29 cellular contexts compared by ENCODE assay signal in genomic region chrX:42149786-42150185, GRCh38.
DNase-seq lines count a peak whose midpoint lies in the region; ATAC-seq, FAIRE-seq and TF ChIP-seq lines count a peak whose summit lies in the region.
"Had no signal": no experiment of that assay in that cellular context is flagged by ENCODE, and none has a peak within 500 bp of the region (broad histone marks: within the 10 kb centered on the region; RNA-seq: fewer than 3 reads in every experiment).

No MANE protein-coding gene starts in this region.

- no peaks in the 10 kb centered on the region for H3K27me3 Mint-ChIP-seq in stimulated activated memory B cell treated with anti-CD40 and anti-IgM and Interleukin-4, amounts not matched to agents 10 μg/mL and 1 μg/mL and 100 μg/mL, for 72 hours
- H3K27me3 Mint-ChIP-seq: CD4-positive, alpha-beta memory T cell; progenitor cell of endocrine pancreas had no signal

- H3K4me1 Mint-ChIP-seq in stimulated activated memory B cell treated with anti-CD40 and anti-IgM and Interleukin-4, amounts not matched to agents 10 μg/mL and 1 μg/mL and 100 μg/mL, for 72 hours: no peaks in the 10 kb centered on the region
- H3K4me1 Mint-ChIP-seq: neural progenitor cell; stimulated activated naive B cell treated with anti-CD40 and anti-IgM and Interleukin-4, amounts not matched to agents 10 μg/mL and 1 μg/mL and 100 μg/mL, for 72 hours; WTC11 had no signal

- H3K27me3 ChIP-seq in bronchial epithelial cell (ENCODE audit: control insufficient read depth, insufficient read depth, low read length): no peaks in the 10 kb centered on the region
- H3K27me3 ChIP-seq: brain microvascular endothelial cell, neural progenitor cell, testis had no signal

- no peak overlapping the region for H3K27ac Mint-ChIP-seq in stimulated activated memory B cell treated with anti-CD40 and anti-IgM and Interleukin-4, amounts not matched to agents 10 μg/mL and 1 μg/mL and 100 μg/mL, for 72 hours
- H3K27ac Mint-ChIP-seq: CD4-positive, alpha-beta memory T cell; neural progenitor cell; progenitor cell of endocrine pancreas; stimulated activated naive B cell treated with anti-CD40 and anti-IgM and Interleukin-4, amounts not matched to agents 10 μg/mL and 1 μg/mL and 100 μg/mL, for 72 hours; WTC11 had no signal

- no peaks in the 10 kb centered on the region for H3K9me3 Mint-ChIP-seq in stimulated activated memory B cell treated with anti-CD40 and anti-IgM and Interleukin-4, amounts not matched to agents 10 μg/mL and 1 μg/mL and 100 μg/mL, for 72 hours
- H3K9me3 Mint-ChIP-seq: neural progenitor cell; stimulated activated naive B cell treated with anti-CD40 and anti-IgM and Interleukin-4, amounts not matched to agents 10 μg/mL and 1 μg/mL and 100 μg/mL, for 72 hours; WTC11 had no signal

- DNase-seq in GM03348 (ENCODE audit: low spot score): peak; percentile 3
- DNase-seq in LHCN-M2 (ENCODE audit: low read depth): peak; percentile 55
- peak; percentile 1 for DNase-seq in bronchial epithelial cell (ENCODE audit: low read depth)
- DNase-seq in left kidney (ENCODE audit: low read depth, low spot score): peak; percentile 8
- no peak for DNase-seq in activated CD4-positive, alpha-beta T cell treated with anti-CD3 and anti-CD28 coated beads, Interleukin-2, amount 50 U/mL, for 48 hours
- no peak for DNase-seq in NCI-H146 treated with DMSO at 0.1 percent for 48 hours (lab: John Stamatoyannopoulos, UW; ENCODE audit: unreplicated experiment)
- DNase-seq: activated CD4-positive, alpha-beta T cell treated with anti-CD3 and anti-CD28 coated beads, Interleukin-2, amount 50 U/mL, for 4 hours; activated CD8-positive, alpha-beta memory T cell treated with anti-CD3 and anti-CD28 coated beads, Interleukin-2, amount 50 U/mL, for 48 hours; activated effector memory CD4-positive, alpha-beta T cell treated with Interleukin-2 at 50 U/mL for 16 hours; brain microvascular endothelial cell; CD4-positive, alpha-beta memory T cell; cortex of kidney; DMS153; left ventricle myocardium inferior; midbrain; NCI-H2029; NCI-H446 treated with DMSO at 0.1 percent for 48 hours; RPMI8226; small intestine; stimulated activated naive B cell treated with anti-CD40 and anti-IgM and Interleukin-4, amounts not matched to agents 10 μg/mL and 1 μg/mL and 100 μg/mL, for 72 hours; testis had no signal

- H3K4me3 ChIP-seq in bronchial epithelial cell (ENCODE audit: low read depth, low read length): no peak overlapping the region
- H3K4me3 ChIP-seq: HAP-1, K562, left ventricle myocardium inferior, neural progenitor cell, SK-N-MC, testis had no signal

- H3K36me3 Mint-ChIP-seq in stimulated activated memory B cell treated with anti-CD40 and anti-IgM and Interleukin-4, amounts not matched to agents 10 μg/mL and 1 μg/mL and 100 μg/mL, for 72 hours: no peaks in the 10 kb centered on the region
- H3K36me3 Mint-ChIP-seq: CD4-positive, alpha-beta memory T cell; neural progenitor cell; stimulated activated naive B cell treated with anti-CD40 and anti-IgM and Interleukin-4, amounts not matched to agents 10 μg/mL and 1 μg/mL and 100 μg/mL, for 72 hours; WTC11 had no signal

- H3K4me3 Mint-ChIP-seq in stimulated activated memory B cell treated with anti-CD40 and anti-IgM and Interleukin-4, amounts not matched to agents 10 μg/mL and 1 μg/mL and 100 μg/mL, for 72 hours: no peak overlapping the region
- H3K4me3 Mint-ChIP-seq: neural progenitor cell; stimulated activated naive B cell treated with anti-CD40 and anti-IgM and Interleukin-4, amounts not matched to agents 10 μg/mL and 1 μg/mL and 100 μg/mL, for 72 hours; WTC11 had no signal

- no peak for TF ChIP-seq CTCF in bronchial epithelial cell (IDR thresholded peaks at IDR 0.05; ENCODE audit: insufficient read depth, low read length, severe bottlenecking)

- no peak for FAIRE-seq in bronchial epithelial cell (lab: Jason Lieb, UNC)
- FAIRE-seq: G401.6, K562, small intestine had no signal

- no peak for ATAC-seq in stimulated activated memory B cell treated with anti-CD40 and anti-IgM and Interleukin-4, amounts not matched to agents 10 μg/mL and 1 μg/mL and 100 μg/mL, for 72 hours
- ATAC-seq: K562; stimulated activated naive B cell treated with anti-CD40 and anti-IgM and Interleukin-4, amounts not matched to agents 10 μg/mL and 1 μg/mL and 100 μg/mL, for 72 hours; WTC11 had no signal

- no peaks in the 10 kb centered on the region for H3K36me3 ChIP-seq in bronchial epithelial cell (ENCODE audit: control insufficient read depth, insufficient read depth, low read length)
- H3K36me3 ChIP-seq: brain microvascular endothelial cell, HAP-1, left ventricle myocardium inferior, neural progenitor cell had no signal

Comparison
In these comparisons a context has a peak if more than half of its experiments do, and no peak if none do; other contexts are left out.
1. DNase-seq: peak in GM03348 (single experiment), LHCN-M2 (single experiment), bronchial epithelial cell (single experiment) and left kidney (single experiment); none in activated CD4-positive, alpha-beta T cell treated with anti-CD3 and anti-CD28 coated beads, Interleukin-2, amount 50 U/mL, for 48 hours (0 of 2) and NCI-H146 treated with DMSO at 0.1 percent for 48 hours (single experiment).